14 cellular contexts compared by ENCODE assay signal in genomic region chr3:194166682-194167479, GRCh38. TPM values are rescaled to one million over a fixed set of nuclear protein-coding genes. Genes with fewer than 3 reads are reported as not detected.
DNase-seq lines count a peak whose midpoint lies in the region; ATAC-seq, FAIRE-seq and TF ChIP-seq lines count a peak whose summit lies in the region.
"Had no signal": no experiment of that assay in that cellular context is flagged by ENCODE, and none has a peak within 500 bp of the region (broad histone marks: within the 10 kb centered on the region; RNA-seq: fewer than 3 reads in every experiment).

No MANE protein-coding gene starts in this region.

- H3K36me3 Mint-ChIP-seq in type B pancreatic cell = no peaks in the 10 kb centered on the region
- H3K36me3 Mint-ChIP-seq: memory B cell; stimulated activated memory B cell treated with anti-CD40 and anti-IgM and Interleukin-4, amounts not matched to agents 10 μg/mL and 1 μg/mL and 100 μg/mL, for 72 hours had no signal

- peak overlapping the region in 2 of 4 donors; percentile 4 to 52 for H3K27ac ChIP-seq in body of pancreas
- peak overlapping the region in 1 of 2 donors; percentile 53 for H3K27ac ChIP-seq in left lung
- H3K27ac ChIP-seq: 22Rv1 had no signal

- H3K27me3 ChIP-seq in body of pancreas (no peaks in the 10 kb centered on the region), left lung (no peaks in the 10 kb centered on the region)

- peak overlapping the region; percentile 71 for H3K4me3 Mint-ChIP-seq in type B pancreatic cell
- H3K4me3 Mint-ChIP-seq: memory B cell; stimulated activated memory B cell treated with anti-CD40 and anti-IgM and Interleukin-4, amounts not matched to agents 10 μg/mL and 1 μg/mL and 100 μg/mL, for 72 hours had no signal

- ATAC-seq in body of pancreas (peak; percentile 59), left lung (peak; percentile 73), GM21381 (IDR thresholded peaks at IDR 0.05; ENCODE audit: unreplicated experiment) (no peak)
- ATAC-seq: stimulated activated memory B cell treated with anti-CD40 and anti-IgM and Interleukin-4, amounts not matched to agents 10 μg/mL and 1 μg/mL and 100 μg/mL, for 72 hours had no signal

- TF ChIP-seq CTCF in body of pancreas (IDR thresholded peaks at IDR 0.05) (no peak), left lung (IDR thresholded peaks at IDR 0.05) (no peak), type B pancreatic cell (conservative IDR thresholded peaks at IDR 0.05) (no peak)

- H3K36me3 ChIP-seq in body of pancreas (replicated peaks in 1 of 2; ENCODE audit: insufficient read depth in 1 of 2, low read depth in 2 of 2) (no peaks in the 10 kb centered on the region), left lung (no peaks in the 10 kb centered on the region)

- 31 to 40% methylated on average over 16 of the region's 16 CpGs for WGBS in body of pancreas, 2 donors

- intact Hi-C loops in body of pancreas (cut with DNase I) = no loop called here
- intact Hi-C loops in left lung (cut with DNase I) = no loop called here

- H3K27ac Mint-ChIP-seq in type B pancreatic cell = peak overlapping the region; percentile 56
- H3K27ac Mint-ChIP-seq: memory B cell; stimulated activated memory B cell treated with anti-CD40 and anti-IgM and Interleukin-4, amounts not matched to agents 10 μg/mL and 1 μg/mL and 100 μg/mL, for 72 hours had no signal

- peaks cover 69% of the 10 kb centered on the region for H3K4me1 Mint-ChIP-seq in type B pancreatic cell (ENCODE audit: unreplicated experiment)

- no peak for TF ChIP-seq POLR2A in body of pancreas (IDR thresholded peaks at IDR 0.05)

- no peak overlapping the region for H3K4me3 ChIP-seq in body of pancreas
- H3K4me3 ChIP-seq in left lung = no peak overlapping the region

- H3K27me3 Mint-ChIP-seq in type B pancreatic cell = no peaks in the 10 kb centered on the region

- no peaks in the 10 kb centered on the region for H3K9me3 Mint-ChIP-seq in type B pancreatic cell
- H3K9me3 Mint-ChIP-seq: memory B cell; stimulated activated memory B cell treated with anti-CD40 and anti-IgM and Interleukin-4, amounts not matched to agents 10 μg/mL and 1 μg/mL and 100 μg/mL, for 72 hours had no signal

- peak; percentile 37 for DNase-seq in DMS153 treated with DMSO at 0.1 percent for 48 hours (lab: John Stamatoyannopoulos, UW; ENCODE audit: unreplicated experiment)
- DNase-seq in DMS153 (lab: John Stamatoyannopoulos, UW) = no peak
- DNase-seq in body of pancreas = peak in 3 of 4 donors; percentile 27 to 36 (median 30)
- DNase-seq in left lung = no peak
- DNase-seq in type B pancreatic cell (ENCODE audit: extremely low spot score, unreplicated experiment) = no peak
- no peak for DNase-seq in frontal cortex (ENCODE audit: low spot score in 2 of 2)
- DNase-seq in NCI-H1694 treated with DMSO at 0.1 percent for 48 hours (lab: John Stamatoyannopoulos, UW) = no peak
- DNase-seq: activated CD8-positive, alpha-beta memory T cell treated with anti-CD3 and anti-CD28 coated beads, Interleukin-2, amount 50 U/mL, for 48 hours; DMS79 treated with DMSO at 0.1 percent for 48 hours; T-helper 2 cell had no signal

- peaks cover 32% of the 10 kb centered on the region for H3K4me1 ChIP-seq in body of pancreas
- peaks cover 0 to 30% of the 10 kb centered on the region in 2 donors for H3K4me1 ChIP-seq in left lung

- no peak for FAIRE-seq in frontal cortex (lab: Jason Lieb, UNC)

- H3K9me3 ChIP-seq in body of pancreas (no peaks in the 10 kb centered on the region), left lung (no peaks in the 10 kb centered on the region)

RNA-seq across cellular contexts. Expression of gene HES1, which starts 30.9 kb away (rescaled TPM):
- total RNA-seq in body of pancreas (10 to 100 TPM; 28.5 to 49.1 TPM), left lung (10 to 100 TPM; 18.1 to 21.8 TPM), type B pancreatic cell (ENCODE audit: low replicate concordance) (100 and 180 TPM in 2 replicates), frontal cortex (14.7 TPM)

Comparison
In these comparisons a context has a peak if more than half of its experiments do, and no peak if none do; other contexts are left out.
1. DNase-seq: peak in DMS153 treated with DMSO at 0.1 percent for 48 hours (single experiment) and body of pancreas (3 of 4); none in DMS153 (single experiment), left lung (0 of 2), type B pancreatic cell (single experiment), frontal cortex (0 of 2) and NCI-H1694 treated with DMSO at 0.1 percent for 48 hours (single experiment).